Comparison of ENCODE assay signal across 8 cellular contexts in genomic region chr12:93441111-93441616, GRCh38. TPM values are rescaled to one million over a fixed set of nuclear protein-coding genes. Genes with fewer than 3 reads are reported as not detected.
DNase-seq lines count a peak whose midpoint lies in the region; ATAC-seq, FAIRE-seq and TF ChIP-seq lines count a peak whose summit lies in the region.

No MANE protein-coding gene starts in this region.

- peaks cover 41% of the 10 kb centered on the region for H3K4me1 Mint-ChIP-seq in nephron

- H3K36me3 Mint-ChIP-seq in nephron (ENCODE audit: low read depth) = no peaks in the 10 kb centered on the region

- peak overlapping the region; percentile 88 to 99 (median 94) for H3K27ac ChIP-seq in esophagus muscularis mucosa (replicated peaks in 1 of 4)

- H3K27me3 Mint-ChIP-seq in nephron (ENCODE audit: low read depth) = no peaks in the 10 kb centered on the region

- DNase-seq in LoVo (ENCODE audit: low spot score) = peak; percentile 24
- peak; percentile 55 for DNase-seq in activated T-cell treated with anti-CD3 and anti-CD28 coated beads, Interleukin-2, amount 50 U/mL, for 1 hour
- no peak for DNase-seq in esophagus muscularis mucosa (ENCODE audit: extremely low spot score)
- peak; percentile 11 for DNase-seq in urothelium cell line (ENCODE audit: low spot score)
- no peak for DNase-seq in DMS153 treated with DMSO at 0.1 percent for 48 hours (lab: John Stamatoyannopoulos, UW; ENCODE audit: unreplicated experiment)

- no peaks in the 10 kb centered on the region for H3K9me3 ChIP-seq in esophagus muscularis mucosa

- 0% methylated on average over 18 of the region's 55 CpGs for WGBS in esophagus muscularis mucosa

- no peak for TF ChIP-seq POLR2A in GM18505 (IDR thresholded peaks at IDR 0.05; ENCODE audit: borderline replicate concordance, extremely low read depth, insufficient read depth, insufficient read length)
- no peak for TF ChIP-seq POLR2A in esophagus muscularis mucosa (IDR thresholded peaks at IDR 0.05; ENCODE audit: low read depth)

- ATAC-seq in GM18505 (IDR thresholded peaks at IDR 0.05; ENCODE audit: unreplicated experiment) (peak; percentile 5), HG03442 (IDR thresholded peaks at IDR 0.05; ENCODE audit: unreplicated experiment) (no peak)

- no peaks in the 10 kb centered on the region for H3K9me3 Mint-ChIP-seq in nephron

- H3K36me3 ChIP-seq in esophagus muscularis mucosa = no peaks in the 10 kb centered on the region

- H3K4me1 ChIP-seq in esophagus muscularis mucosa = peaks cover 43 to 56% (median 51%) of the 10 kb centered on the region in 4 donors

- intact Hi-C loops in esophagus muscularis mucosa (cut with DNase I) = no loop called here

- H3K4me3 Mint-ChIP-seq in nephron = peak overlapping the region; percentile 94 to 97 (median 95)

- FAIRE-seq in urothelium cell line (lab: Jason Lieb, UNC) = no peak

- peak overlapping the region; percentile 77 to 98 (median 95) for H3K27ac Mint-ChIP-seq in nephron

- TF ChIP-seq CTCF in esophagus muscularis mucosa (IDR thresholded peaks at IDR 0.05) (no peak), nephron (IDR thresholded peaks at IDR 0.05; ENCODE audit: unreplicated experiment in 3 of 3) (no peak)

- H3K4me3 ChIP-seq in esophagus muscularis mucosa = peak overlapping the region; percentile 82 to 100 (median 96)

- no peak for TF ChIP-seq EP300 in esophagus muscularis mucosa (IDR thresholded peaks at IDR 0.05)

- H3K27me3 ChIP-seq in esophagus muscularis mucosa = no peaks in the 10 kb centered on the region

RNA-seq across cellular contexts. Expression of gene UBE2N, which starts 0.6 kb away (rescaled TPM):
- total RNA-seq in esophagus muscularis mucosa = 100 to 1,000 TPM in 1 of 4 donors, 10 to 100 TPM in 3; 37.8 to 106 (median 61.8) TPM

RNA-seq across cellular contexts. Expression of gene MRPL42, which starts 26.1 kb away (rescaled TPM):
- total RNA-seq in esophagus muscularis mucosa = 10 to 100 TPM; 21.6 to 44.2 (median 34.8) TPM

Comparison
In these comparisons a context has a peak if more than half of its experiments do, and no peak if none do; other contexts are left out.
1. DNase-seq: peak in LoVo (single experiment), activated T-cell treated with anti-CD3 and anti-CD28 coated beads, Interleukin-2, amount 50 U/mL, for 1 hour (single experiment) and urothelium cell line (single experiment); none in esophagus muscularis mucosa (single experiment) and DMS153 treated with DMSO at 0.1 percent for 48 hours (single experiment).